In the genomic region with DNA sequence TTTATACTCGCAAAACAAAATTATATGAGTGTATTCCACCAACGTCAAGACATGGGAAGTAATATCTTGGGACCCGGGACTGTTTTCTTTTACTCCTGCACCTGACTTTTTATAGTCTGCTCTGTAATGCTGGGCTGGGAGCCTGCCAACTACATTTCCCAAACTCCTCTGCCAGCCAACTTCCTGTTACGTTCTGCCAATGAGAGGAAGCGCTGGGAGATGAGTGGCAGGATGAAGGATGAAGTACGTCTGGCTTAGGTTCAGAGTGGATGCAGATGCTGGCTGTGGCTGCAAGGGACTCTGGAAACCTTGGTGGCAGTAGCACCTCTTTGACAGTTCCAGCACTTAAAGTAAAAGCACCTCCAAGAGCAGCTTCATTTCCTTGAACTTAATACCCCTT, we compare ENCODE assay signal across 12 cellular contexts. TPM values are rescaled to one million over a fixed set of nuclear protein-coding genes. Genes with fewer than 3 reads are reported as not detected.
A peak's percentile ranks its signal among the peaks of the same experiment; 100 is the strongest.
DNase-seq lines count a peak whose midpoint lies in the region; ATAC-seq and TF ChIP-seq lines count a peak whose summit lies in the region.
"Had no signal": no experiment of that assay in that cellular context is flagged by ENCODE, and none has a peak within 500 bp of the region (broad histone marks: within the 10 kb centered on the region; RNA-seq: fewer than 3 reads in every experiment).

No MANE protein-coding gene starts in this region.

- ATAC-seq in heart right ventricle, result peak; percentile 50 to 95 (median 89)

- H3K4me3 ChIP-seq in SJCRH30, result no peak overlapping the region
- H3K4me3 ChIP-seq in heart right ventricle, result no peak overlapping the region
- H3K4me3 ChIP-seq in stomach, result no peak overlapping the region
- H3K4me3 ChIP-seq in suprapubic skin, result no peak overlapping the region
- H3K4me3 ChIP-seq: esophagus squamous epithelium, tibial artery had no signal

- H3K9me3 ChIP-seq in SJCRH30 (replicated peaks) (no peaks in the 10 kb centered on the region), heart right ventricle (no peaks in the 10 kb centered on the region), stomach (no peaks in the 10 kb centered on the region), suprapubic skin (no peaks in the 10 kb centered on the region)
- H3K9me3 ChIP-seq: esophagus squamous epithelium, tibial artery had no signal

- intact Hi-C loops in heart right ventricle (cut with DNase I), result loop anchor here in 3 of 10 donors (5.0 to 10.0 kb wide), 2 partner anchors 59 to 107 kb away; a partner anchor contains a TSS
- intact Hi-C loops in stomach (cut with DNase I; ENCODE audit: low total_unique reads), result no loop called here

- H3K27me3 ChIP-seq in SJCRH30, result no peaks in the 10 kb centered on the region
- H3K27me3 ChIP-seq in heart right ventricle, result no peaks in the 10 kb centered on the region
- H3K27me3 ChIP-seq in stomach, result no peaks in the 10 kb centered on the region
- no peaks in the 10 kb centered on the region for H3K27me3 ChIP-seq in suprapubic skin
- H3K27me3 ChIP-seq: esophagus squamous epithelium, tibial artery had no signal

- WGBS in heart right ventricle, 2 donors, result 37 to 41% methylated on average over 6 of the region's 6 CpGs
- 62 to 79% (median 75%) methylated on average over 6 of the region's 6 CpGs for WGBS in stomach, 5 donors
- WGBS in suprapubic skin, result 69% methylated on average over 6 of the region's 6 CpGs

- H3K27ac ChIP-seq in SJCRH30 (no peak overlapping the region), heart right ventricle (no peak overlapping the region), stomach (no peak overlapping the region), suprapubic skin (no peak overlapping the region)
- H3K27ac ChIP-seq: esophagus squamous epithelium, tibial artery had no signal

- peaks cover 89% of the 10 kb centered on the region for H3K36me3 Mint-ChIP-seq in activated T-cell treated with anti-CD3 and anti-CD28 coated beads, Interleukin-2, amount 50 U/mL, for 24 hours (ENCODE audit: low read depth)

- TF ChIP-seq POLR2A in stomach (IDR thresholded peaks at IDR 0.05), result no peak
- no peak for TF ChIP-seq POLR2A in suprapubic skin (IDR thresholded peaks at IDR 0.05)

- H3K36me3 ChIP-seq in SJCRH30 (peaks cover 63% of the 10 kb centered on the region), heart right ventricle (peaks cover 0 to 100% (median 30%) of the 10 kb centered on the region in 9 donors), stomach (peaks cover 13 to 99% (median 90%) of the 10 kb centered on the region in 4 donors), suprapubic skin (peaks cover 72% of the 10 kb centered on the region)

- no peak overlapping the region for H3K4me3 Mint-ChIP-seq in activated T-cell treated with anti-CD3 and anti-CD28 coated beads, Interleukin-2, amount 50 U/mL, for 24 hours
- H3K4me3 Mint-ChIP-seq: CD8-positive, alpha-beta memory T cell had no signal

- H3K9me3 Mint-ChIP-seq in activated T-cell treated with anti-CD3 and anti-CD28 coated beads, Interleukin-2, amount 50 U/mL, for 24 hours, result no peaks in the 10 kb centered on the region
- H3K9me3 Mint-ChIP-seq: CD8-positive, alpha-beta memory T cell had no signal

- H3K27ac Mint-ChIP-seq in activated T-cell treated with anti-CD3 and anti-CD28 coated beads, Interleukin-2, amount 50 U/mL, for 24 hours, result peak overlapping the region; percentile 58

- peaks cover 40% of the 10 kb centered on the region for H3K4me1 Mint-ChIP-seq in activated T-cell treated with anti-CD3 and anti-CD28 coated beads, Interleukin-2, amount 50 U/mL, for 24 hours (ENCODE audit: low read depth)

- no peak for DNase-seq in activated T-cell treated with anti-CD3 and anti-CD28 coated beads, Interleukin-2, amount 50 U/mL, for 24 hours
- no peak for DNase-seq in activated T-cell treated with anti-CD3 and anti-CD28 coated beads, Interleukin-2, amount 50 U/mL, for 48 hours
- DNase-seq in SJCRH30 (peak; percentile 6 to 28), heart right ventricle (peak; percentile 33 to 76), stomach (peak; percentile 34), suprapubic skin (ENCODE audit: low spot score in 2 of 2) (no peak), GM03348 (ENCODE audit: low spot score) (no peak)
- DNase-seq in stimulated activated CD4-positive, alpha-beta T cell treated with anti-CD3 and anti-CD28 coated beads, Interleukin-1b, Interleukin-23, amount 100 ng/mL, for 48 hours, result no peak
- DNase-seq: activated CD4-positive, alpha-beta T cell treated with anti-CD3 and anti-CD28 coated beads for 4 hours; CD8-positive, alpha-beta memory T cell; esophagus squamous epithelium had no signal

- H3K27me3 Mint-ChIP-seq in activated T-cell treated with anti-CD3 and anti-CD28 coated beads, Interleukin-2, amount 50 U/mL, for 24 hours, result no peaks in the 10 kb centered on the region
- H3K27me3 Mint-ChIP-seq: CD8-positive, alpha-beta memory T cell had no signal

- TF ChIP-seq EP300 in stomach (IDR thresholded peaks at IDR 0.05) (no peak), suprapubic skin (IDR thresholded peaks at IDR 0.05) (no peak)

- H3K4me1 ChIP-seq in SJCRH30 (no peaks in the 10 kb centered on the region), heart right ventricle (peaks cover 0 to 21% (median 0%) of the 10 kb centered on the region in 9 donors), stomach (peaks cover 0 to 7% (median 0%) of the 10 kb centered on the region in 4 donors), suprapubic skin (no peaks in the 10 kb centered on the region)
- H3K4me1 ChIP-seq: esophagus squamous epithelium, tibial artery had no signal

- no peak for TF ChIP-seq CTCF in heart right ventricle (IDR thresholded peaks at IDR 0.05)
- TF ChIP-seq CTCF in stomach (IDR thresholded peaks at IDR 0.05), result no peak
- TF ChIP-seq CTCF in suprapubic skin (IDR thresholded peaks at IDR 0.05), result no peak

RNA-seq across cellular contexts. Expression of a gene that starts 59.6 kb away (rescaled TPM):
- 43.6 and 46.2 TPM in 2 replicates for total RNA-seq in SJCRH30 (2014; rRNA removed; shearing (Covaris generic))
- 10 to 100 TPM; 31.4 to 49.7 (median 42.5) TPM for total RNA-seq in heart right ventricle
- polyA plus RNA-seq in heart right ventricle, result 10 to 100 TPM in 1 of 2 donors, 1 to 10 TPM in 1; 7.1 to 13.4 TPM
- 100 to 1,000 TPM in 1 of 5 donors, 10 to 100 TPM in 4; 15.9 to 114 (median 40.6) TPM for total RNA-seq in stomach
- polyA plus RNA-seq in stomach, result 1 to 10 TPM; 5.5 to 7.1 (median 6.0) TPM
- total RNA-seq in suprapubic skin, result 10 to 100 TPM; 27.7 to 84.0 (median 30.2) TPM

Comparison
In these comparisons a context has a peak if more than half of its experiments do, and no peak if none do; other contexts are left out.
1. DNase-seq: peak in SJCRH30 (2 of 2), heart right ventricle (2 of 2) and stomach (single experiment); none in activated T-cell treated with anti-CD3 and anti-CD28 coated beads, Interleukin-2, amount 50 U/mL, for 24 hours (single experiment), activated T-cell treated with anti-CD3 and anti-CD28 coated beads, Interleukin-2, amount 50 U/mL, for 48 hours (0 of 2), suprapubic skin (0 of 2), stimulated activated CD4-positive, alpha-beta T cell treated with anti-CD3 and anti-CD28 coated beads, Interleukin-1b, Interleukin-23, amount 100 ng/mL, for 48 hours (single experiment) and GM03348 (single experiment).